In genomic region chr2:201235865-201236811, GRCh38 we compare ENCODE assay signal across 8 cellular contexts. TPM values are rescaled to one million over a fixed set of nuclear protein-coding genes. Genes with fewer than 3 reads are reported as not detected.
DNase-seq lines count a peak whose midpoint lies in the region; ATAC-seq and TF ChIP-seq lines count a peak whose summit lies in the region.

No MANE protein-coding gene starts in this region.

- H3K4me3 ChIP-seq in Caco-2 (ENCODE audit: low read depth, low read length), result no peak overlapping the region
- H3K4me3 ChIP-seq in Peyer's patch, result peak overlapping the region in 3 of 4 donors; percentile 1 to 58 (median 30)

- POLR2A ChIA-PET in Caco-2 (lab: Charles Lee), result no interaction called here

- H3K27me3 ChIP-seq in Caco-2 (replicated peaks; ENCODE audit: control insufficient read depth, insufficient read depth, low read length) (no peaks in the 10 kb centered on the region), Peyer's patch (no peaks in the 10 kb centered on the region)

- H3K4me1 Mint-ChIP-seq in Caco-2 (ENCODE audit: low read depth, unreplicated experiment), result peaks cover 11% of the 10 kb centered on the region

- peak in 1 of 2 experiments; percentile 59 for DNase-seq in Caco-2
- DNase-seq in HS-27A (ENCODE audit: low read depth), result peak; percentile 50
- DNase-seq in Peyer's patch, result peak; percentile 56 to 74 (median 56)
- DNase-seq in activated naive CD4-positive, alpha-beta T cell treated with anti-CD3 and anti-CD28 coated beads, Interleukin-2, amount 50 U/mL, for 72 hours (ENCODE audit: low spot score in 2 of 2), result peak in 1 of 2 donors; percentile 57
- DNase-seq in Right ventricle myocardium superior, result peak; percentile 74
- DNase-seq in putamen (ENCODE audit: low spot score), result peak; percentile 43

- no peaks in the 10 kb centered on the region for H3K27me3 Mint-ChIP-seq in Caco-2 (ENCODE audit: insufficient read depth, unreplicated experiment)

- no peaks in the 10 kb centered on the region; the same call in 1 of the 2 replicates for H3K36me3 ChIP-seq in Caco-2 (ENCODE audit: control insufficient read depth, insufficient read depth, low read length)
- no peaks in the 10 kb centered on the region for H3K36me3 ChIP-seq in Peyer's patch

- H3K27ac Mint-ChIP-seq in Caco-2 (ENCODE audit: unreplicated experiment), result no peak overlapping the region
- peak overlapping the region; percentile 82 to 92 for H3K27ac Mint-ChIP-seq in activated naive CD4-positive, alpha-beta T cell treated with anti-CD3 and anti-CD28 coated beads, Interleukin-2, amount 50 U/mL, for 72 hours

- H3K9me3 Mint-ChIP-seq in Caco-2 (ENCODE audit: unreplicated experiment), result peaks cover 7% of the 10 kb centered on the region
- H3K9me3 Mint-ChIP-seq in activated naive CD4-positive, alpha-beta T cell treated with anti-CD3 and anti-CD28 coated beads, Interleukin-2, amount 50 U/mL, for 72 hours, result peaks cover 0 to 19% of the 10 kb centered on the region in 2 donors

- peaks cover 6% of the 10 kb centered on the region for H3K4me1 ChIP-seq in Caco-2
- H3K4me1 ChIP-seq in Peyer's patch, result peaks cover 0 to 21% (median 5%) of the 10 kb centered on the region in 4 donors

- H3K9me3 ChIP-seq in Caco-2 (peaks cover 4% of the 10 kb centered on the region; the same call in 1 of the 2 replicates), Peyer's patch (no peaks in the 10 kb centered on the region)

- TF ChIP-seq CTCF in Caco-2 (IDR thresholded peaks at IDR 0.05; ENCODE audit: insufficient read depth in 1 of 2, low read depth in 1 of 2, low read length in 1 of 2, severe bottlenecking in 1 of 2, unreplicated experiment in 1 of 2) (peak; percentile 48 to 71), Peyer's patch (IDR thresholded peaks at IDR 0.05) (peak; percentile 50 to 88 (median 70))

- BruUV-seq in Caco-2 (replicated peaks; lab: Mats Ljungman, UMichigan), result no TSS peak

- H3K36me3 Mint-ChIP-seq in Caco-2 (ENCODE audit: insufficient read depth, unreplicated experiment), result peaks cover 27% of the 10 kb centered on the region
- H3K36me3 Mint-ChIP-seq in activated naive CD4-positive, alpha-beta T cell treated with anti-CD3 and anti-CD28 coated beads, Interleukin-2, amount 50 U/mL, for 72 hours, result peaks cover 42 to 57% of the 10 kb centered on the region in 2 donors

- intact Hi-C loops in Caco-2 (cut with micrococcal nuclease; ENCODE audit: unreplicated experiment) (loop anchor here (1.0 to 10.0 kb wide), 6 partner anchors 22 to 479 kb away; partner anchors contain the start of genes FLACC1, STRADB, TMEM237 and TRAK2), Right ventricle myocardium superior (cut with DNase I) (no loop called here)

- peak overlapping the region in 3 of 4 donors; percentile 4 to 64 (median 12) for H3K27ac ChIP-seq in Peyer's patch

- ATAC-seq in activated naive CD4-positive, alpha-beta T cell treated with anti-CD3 and anti-CD28 coated beads, Interleukin-2, amount 50 U/mL, for 72 hours, result peak in 1 of 2 donors; percentile 12
- peak; percentile 60 for ATAC-seq in Right ventricle myocardium superior (ENCODE audit: poor library complexity)
- ATAC-seq in HG02885 (IDR thresholded peaks at IDR 0.05; ENCODE audit: poor library complexity, unreplicated experiment), result no peak
- ATAC-seq in HG03565 (IDR thresholded peaks at IDR 0.05; ENCODE audit: unreplicated experiment), result no peak

- no peak overlapping the region for H3K4me3 Mint-ChIP-seq in Caco-2 (ENCODE audit: unreplicated experiment)

- CTCF ChIA-PET in Caco-2 (lab: Charles Lee), result interaction anchor here (1.6 kb wide), 1 partner anchor 128 kb away, joined by 5 read pairs; no protein-coding TSS in a partner anchor

- no peak for TF ChIP-seq POLR2A in Peyer's patch (IDR thresholded peaks at IDR 0.05)

RNA-seq across cellular contexts. Expression of gene CASP8, which starts 24.2 kb away (rescaled TPM):
- 32.1 and 33.4 TPM in 2 replicates for total RNA-seq in Caco-2 (2022)
- 100 to 1,000 TPM in 1 of 4 donors, 10 to 100 TPM in 3; 32.0 to 262 (median 42.8) TPM for total RNA-seq in Peyer's patch
- total RNA-seq in activated naive CD4-positive, alpha-beta T cell treated with anti-CD3 and anti-CD28 coated beads, Interleukin-2, amount 50 U/mL, for 72 hours, result 10 to 100 TPM; 40.4 to 74.3 TPM
- 2.8 TPM for total RNA-seq in Right ventricle myocardium superior

RNA-seq across cellular contexts. Expression of gene CASP10, which starts 53.2 kb away (rescaled TPM):
- total RNA-seq in Caco-2 (2022) (5.8 and 5.9 TPM in 2 replicates), Peyer's patch (10 to 100 TPM; 38.2 to 71.1 (median 46.2) TPM), Right ventricle myocardium superior (5.4 TPM)
- 10 to 100 TPM; 23.5 to 25.1 TPM for total RNA-seq in activated naive CD4-positive, alpha-beta T cell treated with anti-CD3 and anti-CD28 coated beads, Interleukin-2, amount 50 U/mL, for 72 hours
